Comparison of ENCODE assay signal across 20 cellular contexts in genomic region chr11:17600316-17601205, GRCh38. TPM values are rescaled to one million over a fixed set of nuclear protein-coding genes. Genes with fewer than 3 reads are reported as not detected.
DNase-seq lines count a peak whose midpoint lies in the region; ATAC-seq and TF ChIP-seq lines count a peak whose summit lies in the region.
"Had no signal": no experiment of that assay in that cellular context is flagged by ENCODE, and none has a peak within 500 bp of the region (broad histone marks: within the 10 kb centered on the region; RNA-seq: fewer than 3 reads in every experiment).

No MANE protein-coding gene starts in this region.

- peaks cover 0 to 29% (median 19%) of the 10 kb centered on the region in 10 experiments; a peak in 16 of 20 replicates for H3K4me1 ChIP-seq in BLaER1 treated with 17β-estradiol and CSF1 and Interleukin-3, amounts not matched to agents 10 nM and 100 nM
- no peaks in the 10 kb centered on the region for H3K4me1 ChIP-seq in esophagus muscularis mucosa
- H3K4me1 ChIP-seq: thyroid gland had no signal

- no peak overlapping the region for H3K4me3 ChIP-seq in BLaER1 treated with 17β-estradiol and CSF1 and Interleukin-3, amounts not matched to agents 10 nM and 100 nM
- H3K4me3 ChIP-seq in H7 (ENCODE audit: insufficient read depth, low read depth, low read length), result no peak overlapping the region
- H3K4me3 ChIP-seq in esophagus muscularis mucosa, result no peak overlapping the region
- H3K4me3 ChIP-seq: thyroid gland had no signal

- TF ChIP-seq POLR2A in esophagus muscularis mucosa (IDR thresholded peaks at IDR 0.05; ENCODE audit: low read depth), result no peak

- WGBS in esophagus muscularis mucosa, result 85% methylated on average over 16 of the region's 16 CpGs

- TF ChIP-seq CTCF in esophagus muscularis mucosa (IDR thresholded peaks at IDR 0.05), result no peak

- no peaks in the 10 kb centered on the region for H3K9me3 ChIP-seq in BLaER1 treated with 17β-estradiol and CSF1 and Interleukin-3, amounts not matched to agents 10 nM and 100 nM (replicated peaks in 1 of 11)
- no peaks in the 10 kb centered on the region for H3K9me3 ChIP-seq in esophagus muscularis mucosa
- H3K9me3 ChIP-seq: thyroid gland had no signal

- DNase-seq in H7, result peak; percentile 52
- peak; percentile 78 for DNase-seq in esophagus muscularis mucosa (ENCODE audit: extremely low spot score)
- peak; percentile 32 for DNase-seq in sciatic nerve (ENCODE audit: low spot score)
- no peak for DNase-seq in putamen (ENCODE audit: low spot score)
- DNase-seq: activated CD4-positive, alpha-beta T cell treated with anti-CD3 and anti-CD28 coated beads for 48 hours; activated T-cell treated with anti-CD3 and anti-CD28 coated beads, Interleukin-2, amount 50 U/mL, for 72 hours; brain microvascular endothelial cell; foreskin fibroblast; GOT3; hypothalamus; kidney; NCI-H2029 treated with DMSO at 0.1 percent for 48 hours; NCI-H510A; SW 1271; thyroid gland had no signal

- intact Hi-C loops in esophagus muscularis mucosa (cut with DNase I), result no loop called here
- intact Hi-C loops in sciatic nerve (cut with DNase I), result loop anchor here (5.0 to 10.0 kb wide), 2 partner anchors 377 to 1776 kb away; no protein-coding TSS in a partner anchor

- ATAC-seq in sciatic nerve (no peak), HG03175 (IDR thresholded peaks at IDR 0.05; ENCODE audit: unreplicated experiment) (no peak), HG02759 (IDR thresholded peaks at IDR 0.05; ENCODE audit: unreplicated experiment) (no peak)
- ATAC-seq: activated T-cell treated with anti-CD3 and anti-CD28 coated beads, Interleukin-2, amount 50 U/mL, for 72 hours had no signal

- H3K27ac ChIP-seq in BLaER1 treated with 17β-estradiol and CSF1 and Interleukin-3, amounts not matched to agents 10 nM and 100 nM, result no peak overlapping the region
- no peak overlapping the region for H3K27ac ChIP-seq in esophagus muscularis mucosa (replicated peaks in 1 of 4)
- H3K27ac ChIP-seq: brain microvascular endothelial cell, thyroid gland had no signal

- H4K20me1 ChIP-seq in BLaER1 treated with 17β-estradiol and CSF1 and Interleukin-3, amounts not matched to agents 10 nM and 100 nM, result no peaks in the 10 kb centered on the region; a peak in 1 of 22 replicates

- no peaks in the 10 kb centered on the region; a peak in 1 of 22 replicates for H3K27me3 ChIP-seq in BLaER1 treated with 17β-estradiol and CSF1 and Interleukin-3, amounts not matched to agents 10 nM and 100 nM
- peaks cover 4% of the 10 kb centered on the region; the same call in 1 of the 2 replicates for H3K27me3 ChIP-seq in H7 (ENCODE audit: control insufficient read depth, insufficient read depth, low read length)
- peaks cover 0 to 25% (median 0%) of the 10 kb centered on the region in 4 donors for H3K27me3 ChIP-seq in esophagus muscularis mucosa
- H3K27me3 ChIP-seq: brain microvascular endothelial cell, thyroid gland had no signal

- peak overlapping the region in 7 of 11 experiments; percentile 11 to 46 (median 37); a peak in 11 of 22 replicates for H3K4me2 ChIP-seq in BLaER1 treated with 17β-estradiol and CSF1 and Interleukin-3, amounts not matched to agents 10 nM and 100 nM

- TF ChIP-seq EP300 in esophagus muscularis mucosa (IDR thresholded peaks at IDR 0.05), result no peak

- H3K36me3 ChIP-seq in BLaER1 treated with 17β-estradiol and CSF1 and Interleukin-3, amounts not matched to agents 10 nM and 100 nM, result no peaks in the 10 kb centered on the region
- no peaks in the 10 kb centered on the region for H3K36me3 ChIP-seq in H7 (replicated peaks; ENCODE audit: control insufficient read depth, insufficient read depth, low read length)
- H3K36me3 ChIP-seq in esophagus muscularis mucosa, result no peaks in the 10 kb centered on the region
- H3K36me3 ChIP-seq: brain microvascular endothelial cell, thyroid gland had no signal

- H3K9ac ChIP-seq in BLaER1 treated with 17β-estradiol and CSF1 and Interleukin-3, amounts not matched to agents 10 nM and 100 nM, result no peak overlapping the region; a peak in 1 of 22 replicates

RNA-seq across cellular contexts. Expression of gene OTOG, which starts 53.5 kb away (rescaled TPM):
- total RNA-seq in H7 (2014; rRNA removed; shearing (Covaris generic)), result 0.69 and 1.1 TPM in 2 replicates
- total RNA-seq in esophagus muscularis mucosa, result not detected
- total RNA-seq in sciatic nerve, result not detected
- total RNA-seq: activated T-cell treated with anti-CD3 and anti-CD28 coated beads, Interleukin-2, amount 50 U/mL, for 72 hours; B cell; pulmonary artery endothelial cell; thyroid gland had no signal

RNA-seq across cellular contexts. Expression of gene USH1C, which starts 56.3 kb away (rescaled TPM):
- total RNA-seq in H7 (2014; rRNA removed; shearing (Covaris generic)), result 0.55 and 0.81 TPM in 2 replicates
- total RNA-seq in esophagus muscularis mucosa (not detected), sciatic nerve (not detected)
- total RNA-seq: activated T-cell treated with anti-CD3 and anti-CD28 coated beads, Interleukin-2, amount 50 U/mL, for 72 hours; B cell; pulmonary artery endothelial cell had no signal
